24 cellular contexts compared by ENCODE assay signal in genomic region chr3:88101142-88101541, GRCh38. TPM values are rescaled to one million over a fixed set of nuclear protein-coding genes. Genes with fewer than 3 reads are reported as not detected.
DNase-seq lines count a peak whose midpoint lies in the region; ATAC-seq, FAIRE-seq and TF ChIP-seq lines count a peak whose summit lies in the region.
"Had no signal": no experiment of that assay in that cellular context is flagged by ENCODE, and none has a peak within 500 bp of the region (broad histone marks: within the 10 kb centered on the region; RNA-seq: fewer than 3 reads in every experiment).

No MANE protein-coding gene starts in this region.

- no peak for TF ChIP-seq CTCF in chondrocyte (IDR thresholded peaks at IDR 0.05)

- H3K27ac Mint-ChIP-seq in chondrocyte (ENCODE audit: unreplicated experiment), result peak overlapping the region; percentile 79
- no peak overlapping the region for H3K27ac Mint-ChIP-seq in activated T-helper 1 cell treated with anti-CD3 and anti-CD28 coated beads, Interleukin-12 subunit alpha, Interleukin-12 subunit beta, Interleukin-2, Interleukin-4 antibody, amounts not matched to agents 30 ng/mL and 10 ng/mL and 1 ng/mL, durations not matched to agents 14 hours and 24 hours and 36 hours
- H3K27ac Mint-ChIP-seq: activated B cell treated with CpG ODN at 0.5 μM for 24 hours; endodermal cell; neural progenitor cell; stimulated activated effector memory CD8-positive, alpha-beta T cell treated with anti-CD3 and anti-CD28 coated beads, Interleukin-12 subunit alpha, Interleukin-12 subunit beta, amount 100 ng/mL, for 72 hours had no signal

- intact Hi-C loops in activated T-helper 1 cell treated with anti-CD3 and anti-CD28 coated beads, Interleukin-12 subunit alpha, Interleukin-12 subunit beta, Interleukin-2, Interleukin-4 antibody, amounts not matched to agents 30 ng/mL and 10 ng/mL and 1 ng/mL, durations not matched to agents 14 hours and 24 hours and 36 hours (cut with micrococcal nuclease), result no loop called here

- TF ChIP-seq POLR2A in H54 (IDR thresholded peaks at IDR 0.05; ENCODE audit: low read depth, low read length), result no peak

- no peak overlapping the region for H3K4me3 Mint-ChIP-seq in chondrocyte (ENCODE audit: unreplicated experiment)
- H3K4me3 Mint-ChIP-seq in activated T-helper 1 cell treated with anti-CD3 and anti-CD28 coated beads, Interleukin-12 subunit alpha, Interleukin-12 subunit beta, Interleukin-2, Interleukin-4 antibody, amounts not matched to agents 30 ng/mL and 10 ng/mL and 1 ng/mL, durations not matched to agents 14 hours and 24 hours and 36 hours, result no peak overlapping the region
- H3K4me3 Mint-ChIP-seq: activated B cell treated with CpG ODN at 0.5 μM for 24 hours; B cell; endodermal cell; IgD-negative memory B cell; neural progenitor cell; stimulated activated effector memory CD8-positive, alpha-beta T cell treated with anti-CD3 and anti-CD28 coated beads, Interleukin-12 subunit alpha, Interleukin-12 subunit beta, amount 100 ng/mL, for 72 hours had no signal

- FAIRE-seq in H54 (lab: Jason Lieb, UNC), result no peak
- FAIRE-seq: bronchial epithelial cell, frontal cortex, islet of Langerhans had no signal

- ATAC-seq in GM18909 (IDR thresholded peaks at IDR 0.05; ENCODE audit: poor library complexity, unreplicated experiment) (peak; percentile 80), GM21529 (IDR thresholded peaks at IDR 0.05; ENCODE audit: unreplicated experiment) (peak; percentile 71), HG03103 (IDR thresholded peaks at IDR 0.05; ENCODE audit: low read depth, unreplicated experiment) (peak; percentile 67)
- ATAC-seq: right lobe of liver; stimulated activated effector memory CD8-positive, alpha-beta T cell treated with anti-CD3 and anti-CD28 coated beads, Interleukin-12 subunit alpha, Interleukin-12 subunit beta, amount 100 ng/mL, for 72 hours had no signal

- DNase-seq in chondrocyte (ENCODE audit: low spot score) (no peak), H54 (ENCODE audit: insufficient read length, low spot score) (no peak), NCI-H345 treated with DMSO at 0.1 percent for 48 hours (lab: John Stamatoyannopoulos, UW; ENCODE audit: unreplicated experiment) (no peak), SHP77 treated with DMSO at 0.1 percent for 48 hours (lab: John Stamatoyannopoulos, UW) (no peak)
- DNase-seq in activated T-helper 1 cell treated with anti-CD3 and anti-CD28 coated beads, Interleukin-12 subunit alpha, Interleukin-12 subunit beta, Interleukin-2, Interleukin-4 antibody, amounts not matched to agents 30 ng/mL and 10 ng/mL and 1 ng/mL, durations not matched to agents 14 hours and 24 hours and 36 hours (ENCODE audit: low spot score), result no peak
- DNase-seq: activated B cell treated with CpG ODN at 0.5 μM for 24 hours; activated naive CD4-positive, alpha-beta T cell treated with Interleukin-2 at 50 U/mL for 16 hours; endodermal cell; NCI-H1417; NCI-H345; Peyer's patch; right lobe of liver; stimulated activated CD4-positive, alpha-beta T cell treated with anti-CD3 and anti-CD28 coated beads, Interleukin-4, amount 100 ng/mL, for 4 hours; upper lobe of left lung had no signal

- H3K36me3 Mint-ChIP-seq in chondrocyte (ENCODE audit: low read depth), result peaks cover 11% of the 10 kb centered on the region
- H3K36me3 Mint-ChIP-seq in activated T-helper 1 cell treated with anti-CD3 and anti-CD28 coated beads, Interleukin-12 subunit alpha, Interleukin-12 subunit beta, Interleukin-2, Interleukin-4 antibody, amounts not matched to agents 30 ng/mL and 10 ng/mL and 1 ng/mL, durations not matched to agents 14 hours and 24 hours and 36 hours (ENCODE audit: low read depth), result peaks cover 50% of the 10 kb centered on the region

- H3K4me1 Mint-ChIP-seq in chondrocyte (ENCODE audit: low read depth), result peaks cover 25% of the 10 kb centered on the region
- H3K4me1 Mint-ChIP-seq in activated T-helper 1 cell treated with anti-CD3 and anti-CD28 coated beads, Interleukin-12 subunit alpha, Interleukin-12 subunit beta, Interleukin-2, Interleukin-4 antibody, amounts not matched to agents 30 ng/mL and 10 ng/mL and 1 ng/mL, durations not matched to agents 14 hours and 24 hours and 36 hours (ENCODE audit: low read depth), result peaks cover 8% of the 10 kb centered on the region
- H3K4me1 Mint-ChIP-seq: endodermal cell, neural progenitor cell had no signal

- no peaks in the 10 kb centered on the region for H3K27me3 Mint-ChIP-seq in chondrocyte (ENCODE audit: low read depth)
- no peaks in the 10 kb centered on the region for H3K27me3 Mint-ChIP-seq in activated T-helper 1 cell treated with anti-CD3 and anti-CD28 coated beads, Interleukin-12 subunit alpha, Interleukin-12 subunit beta, Interleukin-2, Interleukin-4 antibody, amounts not matched to agents 30 ng/mL and 10 ng/mL and 1 ng/mL, durations not matched to agents 14 hours and 24 hours and 36 hours (ENCODE audit: insufficient read depth)
- H3K27me3 Mint-ChIP-seq: activated B cell treated with CpG ODN at 0.5 μM for 24 hours, B cell, IgD-negative memory B cell had no signal

- peaks cover 11% of the 10 kb centered on the region for H3K9me3 Mint-ChIP-seq in chondrocyte (ENCODE audit: low read depth)
- peaks cover 22% of the 10 kb centered on the region for H3K9me3 Mint-ChIP-seq in activated T-helper 1 cell treated with anti-CD3 and anti-CD28 coated beads, Interleukin-12 subunit alpha, Interleukin-12 subunit beta, Interleukin-2, Interleukin-4 antibody, amounts not matched to agents 30 ng/mL and 10 ng/mL and 1 ng/mL, durations not matched to agents 14 hours and 24 hours and 36 hours
- H3K9me3 Mint-ChIP-seq: activated B cell treated with CpG ODN at 0.5 μM for 24 hours had no signal

RNA-seq across cellular contexts. Expression of gene ZNF654, which starts 42.1 kb away (rescaled TPM):
- total RNA-seq in chondrocyte, result 11.7 to 13.2 TPM (median 12.3 TPM) in 3 replicates
- 19.4 and 19.8 TPM in 2 replicates for total RNA-seq in activated T-helper 1 cell treated with anti-CD3 and anti-CD28 coated beads, Interleukin-12 subunit alpha, Interleukin-12 subunit beta, Interleukin-2, Interleukin-4 antibody, amounts not matched to agents 30 ng/mL and 10 ng/mL and 1 ng/mL, durations not matched to agents 14 hours and 24 hours and 36 hours

RNA-seq across cellular contexts. Expression of gene CGGBP1, which starts 42.3 kb away (rescaled TPM):
- 67.8 to 69.7 TPM (median 67.8 TPM) in 3 replicates for total RNA-seq in chondrocyte
- total RNA-seq in activated T-helper 1 cell treated with anti-CD3 and anti-CD28 coated beads, Interleukin-12 subunit alpha, Interleukin-12 subunit beta, Interleukin-2, Interleukin-4 antibody, amounts not matched to agents 30 ng/mL and 10 ng/mL and 1 ng/mL, durations not matched to agents 14 hours and 24 hours and 36 hours, result 90.5 and 95.0 TPM in 2 replicates

RNA-seq across cellular contexts. Expression of gene C3orf38, which starts 48.6 kb away (rescaled TPM):
- total RNA-seq in chondrocyte, result 25.4 to 28.6 TPM (median 27.0 TPM) in 3 replicates
- 21.5 and 23.7 TPM in 2 replicates for total RNA-seq in activated T-helper 1 cell treated with anti-CD3 and anti-CD28 coated beads, Interleukin-12 subunit alpha, Interleukin-12 subunit beta, Interleukin-2, Interleukin-4 antibody, amounts not matched to agents 30 ng/mL and 10 ng/mL and 1 ng/mL, durations not matched to agents 14 hours and 24 hours and 36 hours
